ENCODE assay signal across 9 cellular contexts in genomic region chr1:181504294-181505115, GRCh38. TPM values are rescaled to one million over a fixed set of nuclear protein-coding genes. Genes with fewer than 3 reads are reported as not detected.
DNase-seq lines count a peak whose midpoint lies in the region; ATAC-seq and TF ChIP-seq lines count a peak whose summit lies in the region.
"Had no signal": no experiment of that assay in that cellular context is flagged by ENCODE, and none has a peak within 500 bp of the region (broad histone marks: within the 10 kb centered on the region; RNA-seq: fewer than 3 reads in every experiment).

No MANE protein-coding gene starts in this region.

- H3K4me1 Mint-ChIP-seq in activated T-helper 17 cell treated with anti-CD3 and anti-CD28 coated beads, Interleukin-2, amount 50 U/mL, for 72 hours, result no peaks in the 10 kb centered on the region
- H3K4me1 Mint-ChIP-seq in neural progenitor cell, result peaks cover 8% of the 10 kb centered on the region
- H3K4me1 Mint-ChIP-seq: T-cell had no signal

- no peak overlapping the region for H2AFZ ChIP-seq in neural progenitor cell (replicated peaks)

- no peaks in the 10 kb centered on the region for H3K27me3 ChIP-seq in neural progenitor cell

- DNase-seq in Caki2 (ENCODE audit: low read depth) (peak; percentile 7), NCI-H1417 (lab: John Stamatoyannopoulos, UW) (peak; percentile 32 to 90 (median 83)), neural progenitor cell (ENCODE audit: low spot score) (peak; percentile 84), cortex of kidney (lab: John Stamatoyannopoulos, UW) (no peak), NK-92 (lab: John Stamatoyannopoulos, UW; ENCODE audit: unreplicated experiment) (no peak)

- no peaks in the 10 kb centered on the region for H3K36me3 ChIP-seq in neural progenitor cell

- no peak overlapping the region for H3K27ac Mint-ChIP-seq in activated T-helper 17 cell treated with anti-CD3 and anti-CD28 coated beads, Interleukin-2, amount 50 U/mL, for 72 hours
- no peak overlapping the region for H3K27ac Mint-ChIP-seq in neural progenitor cell
- H3K27ac Mint-ChIP-seq: T-cell had no signal

- H3K79me2 ChIP-seq in neural progenitor cell (ENCODE audit: low read depth), result no peaks in the 10 kb centered on the region

- H3K9me3 ChIP-seq in neural progenitor cell (ENCODE audit: low read depth), result no peaks in the 10 kb centered on the region

- peaks cover 13% of the 10 kb centered on the region for H3K4me1 ChIP-seq in neural progenitor cell

- no peaks in the 10 kb centered on the region for H4K20me1 ChIP-seq in neural progenitor cell (ENCODE audit: low read depth)

- H3K27ac ChIP-seq in neural progenitor cell, result no peak overlapping the region

- peak; percentile 73 for TF ChIP-seq CTCF in neural progenitor cell (IDR thresholded peaks at IDR 0.05)

- no peaks in the 10 kb centered on the region for H3K36me3 Mint-ChIP-seq in activated T-helper 17 cell treated with anti-CD3 and anti-CD28 coated beads, Interleukin-2, amount 50 U/mL, for 72 hours (ENCODE audit: low read depth)
- no peaks in the 10 kb centered on the region for H3K36me3 Mint-ChIP-seq in neural progenitor cell
- H3K36me3 Mint-ChIP-seq: T-cell had no signal

- no peaks in the 10 kb centered on the region for H3K9me3 Mint-ChIP-seq in activated T-helper 17 cell treated with anti-CD3 and anti-CD28 coated beads, Interleukin-2, amount 50 U/mL, for 72 hours
- H3K9me3 Mint-ChIP-seq in neural progenitor cell, result no peaks in the 10 kb centered on the region
- H3K9me3 Mint-ChIP-seq: T-cell had no signal

- peak; percentile 49 for ATAC-seq in GM18870 (IDR thresholded peaks at IDR 0.05; ENCODE audit: unreplicated experiment)
- peak; percentile 46 for ATAC-seq in HG02885 (IDR thresholded peaks at IDR 0.05; ENCODE audit: poor library complexity, unreplicated experiment)
- peak; percentile 19 for ATAC-seq in activated T-helper 17 cell treated with anti-CD3 and anti-CD28 coated beads, Interleukin-2, amount 50 U/mL, for 72 hours (replicated peaks)
- ATAC-seq: T-cell had no signal

- in situ Hi-C loops in Caki2 (cut with HindIII; ENCODE audit: low pct_unique_long_range_greater_than_20kb, low sequenced_read_pairs), result no loop called here

- H3K4me3 ChIP-seq in neural progenitor cell, result no peak overlapping the region

- H3K27me3 Mint-ChIP-seq in activated T-helper 17 cell treated with anti-CD3 and anti-CD28 coated beads, Interleukin-2, amount 50 U/mL, for 72 hours, result peaks cover 23% of the 10 kb centered on the region
- H3K27me3 Mint-ChIP-seq in neural progenitor cell (ENCODE audit: insufficient read depth, low read depth), result peaks cover 6% of the 10 kb centered on the region

- H3K9ac ChIP-seq in neural progenitor cell, result no peak overlapping the region

- peaks cover 8% of the 10 kb centered on the region for H3F3A ChIP-seq in neural progenitor cell (ENCODE audit: low read depth)

- H3K4me2 ChIP-seq in neural progenitor cell, result no peak overlapping the region

- no peak overlapping the region for H3K4me3 Mint-ChIP-seq in activated T-helper 17 cell treated with anti-CD3 and anti-CD28 coated beads, Interleukin-2, amount 50 U/mL, for 72 hours
- H3K4me3 Mint-ChIP-seq in neural progenitor cell, result no peak overlapping the region
- H3K4me3 Mint-ChIP-seq: T-cell had no signal

RNA-seq across cellular contexts. Expression of gene CACNA1E, which starts 21.2 kb away (rescaled TPM):
- not detected in 2 replicates for total RNA-seq in Caki2 (2014; rRNA removed; shearing (Covaris generic); ENCODE audit: low replicate concordance)
- total RNA-seq in activated T-helper 17 cell treated with anti-CD3 and anti-CD28 coated beads, Interleukin-2, amount 50 U/mL, for 72 hours, result under 1 TPM in 1 of 2 donors, not detected in 1; 0.11 TPM
- 2.1 TPM in 2 replicates for total RNA-seq in neural progenitor cell (ENCODE audit: low replicate concordance)

Comparison
In these comparisons a context has a peak if more than half of its experiments do, and no peak if none do; other contexts are left out.
1. DNase-seq: peak in Caki2 (single experiment), NCI-H1417 (3 of 3) and neural progenitor cell (single experiment); none in cortex of kidney (single experiment) and NK-92 (single experiment).
2. Peak in every context shown above with its lines, with median percentiles within 50 percentile points of each other: ATAC-seq.